ENCODE assay signal across 8 cellular contexts in genomic region chr19:17404015-17404414, GRCh38. TPM values are rescaled to one million over a fixed set of nuclear protein-coding genes. Genes with fewer than 3 reads are reported as not detected.
DNase-seq lines count a peak whose midpoint lies in the region; TF ChIP-seq lines count a peak whose summit lies in the region.

No MANE protein-coding gene starts in this region.

- peak overlapping the region; percentile 98 for H3K4me3 ChIP-seq in GM06990 (replicated peaks; ENCODE audit: low read depth, low read length)
- peak overlapping the region; percentile 78 for H3K4me3 ChIP-seq in NT2/D1 (ENCODE audit: insufficient read length, low read depth)
- peak overlapping the region; percentile 98 for H3K4me3 ChIP-seq in endodermal cell (ENCODE audit: low read length)
- H3K4me3 ChIP-seq in ovary: peak overlapping the region; percentile 57

- H3K4me1 ChIP-seq in NT2/D1 (ENCODE audit: insufficient read depth, insufficient read length) (peaks cover 9% of the 10 kb centered on the region), endodermal cell (ENCODE audit: control insufficient read depth, insufficient read depth, low read length) (peaks cover 19% of the 10 kb centered on the region), ovary (ENCODE audit: insufficient read depth) (peaks cover 14% of the 10 kb centered on the region)

- no peaks in the 10 kb centered on the region for H3K9me3 Mint-ChIP-seq in endodermal cell

- H3K27ac ChIP-seq in endodermal cell (ENCODE audit: low read depth, low read length) (peak overlapping the region; percentile 57), ovary (peak overlapping the region; percentile 87 to 97)

- intact Hi-C loops in ovary (cut with DNase I): no loop called here

- peaks cover 5% of the 10 kb centered on the region for H3K36me3 Mint-ChIP-seq in endodermal cell (ENCODE audit: low read depth)

- TF ChIP-seq CTCF in GM06990 (IDR thresholded peaks at IDR 0.05; ENCODE audit: insufficient read depth, low read length, poor library complexity, severe bottlenecking): no peak
- TF ChIP-seq CTCF in endodermal cell (conservative IDR thresholded peaks at IDR 0.05): no peak
- no peak for TF ChIP-seq CTCF in ovary (IDR thresholded peaks at IDR 0.05)

- no peaks in the 10 kb centered on the region for H3K9me3 ChIP-seq in NT2/D1 (ENCODE audit: insufficient read depth, low read length)
- no peaks in the 10 kb centered on the region for H3K9me3 ChIP-seq in endodermal cell (ENCODE audit: control insufficient read depth, low read length)
- no peaks in the 10 kb centered on the region for H3K9me3 ChIP-seq in ovary

- TF ChIP-seq POLR2A in ovary (IDR thresholded peaks at IDR 0.05): no peak

- peak overlapping the region; percentile 94 for H3K27ac Mint-ChIP-seq in endodermal cell

- 20% methylated on average over 5 of the region's 6 CpGs; no CpG with 5 or more reads in 1 of the 2 experiments for WGBS in endodermal cell (ENCODE audit: insufficient coverage in 1 of 2, insufficient read length in 1 of 2), 2 experiments
- 6 to 17% (median 14%) methylated on average over 6 of the region's 6 CpGs for WGBS in ovary, 3 donors

- H3K36me3 ChIP-seq in GM06990 (ENCODE audit: control insufficient read depth, insufficient read depth, low read length): peaks cover 23% of the 10 kb centered on the region
- peaks cover 29% of the 10 kb centered on the region for H3K36me3 ChIP-seq in NT2/D1 (ENCODE audit: insufficient read depth, insufficient read length, low read length)
- peaks cover 20% of the 10 kb centered on the region for H3K36me3 ChIP-seq in endodermal cell (ENCODE audit: control insufficient read depth, insufficient read depth, low read length)
- H3K36me3 ChIP-seq in ovary: no peaks in the 10 kb centered on the region

- TF ChIP-seq EP300 in ovary (IDR thresholded peaks at IDR 0.05): no peak

- peak overlapping the region; percentile 72 for H3K4me3 Mint-ChIP-seq in endodermal cell

- H3K27me3 ChIP-seq in GM06990 (replicated peaks; ENCODE audit: control insufficient read depth, insufficient read depth, low read length) (no peaks in the 10 kb centered on the region), NT2/D1 (ENCODE audit: insufficient read depth, insufficient read length) (no peaks in the 10 kb centered on the region), endodermal cell (ENCODE audit: control insufficient read depth, insufficient read depth, low read length, poor library complexity, severe bottlenecking) (no peaks in the 10 kb centered on the region), ovary (no peaks in the 10 kb centered on the region)

- no peak for DNase-seq in GM06990 (ENCODE audit: extremely low read depth, insufficient read length)
- no peak for DNase-seq in NT2/D1 (ENCODE audit: low read depth, low spot score)
- peak; percentile 82 for DNase-seq in endodermal cell
- peak in 1 of 5 donors; percentile 51 for DNase-seq in ovary
- DNase-seq in GF-D8 (lab: John Stamatoyannopoulos, UW): no peak
- DNase-seq in epidermal melanocyte (ENCODE audit: insufficient read length, low spot score): no peak
- DNase-seq in mesenteric fat pad (ENCODE audit: low spot score): no peak
- DNase-seq in amniotic stem cell (lab: John Stamatoyannopoulos, UW): no peak

- H3K4me1 Mint-ChIP-seq in endodermal cell: peaks cover 13% of the 10 kb centered on the region

- H3K9ac ChIP-seq in NT2/D1 (ENCODE audit: insufficient read length, low read depth) (peak overlapping the region; percentile 90), endodermal cell (ENCODE audit: extremely low read depth, low read length, poor library complexity, severe bottlenecking) (peak overlapping the region; percentile 97)

- H3K27me3 Mint-ChIP-seq in endodermal cell (ENCODE audit: insufficient read depth): no peaks in the 10 kb centered on the region

RNA-seq across cellular contexts. Expression of gene BST2, which starts 1.4 kb away (rescaled TPM):
- total RNA-seq in endodermal cell (100 to 1,000 TPM in 1 of 2 donors, 10 to 100 TPM in 1; 50.8 to 147 TPM), ovary (100 to 1,000 TPM; 400 to 715 (median 557) TPM), mesenteric fat pad (185 TPM)
- polyA plus RNA-seq in endodermal cell (2013, experiment 1 of 2): 73.3 TPM
- polyA plus RNA-seq in endodermal cell (2013, experiment 2 of 2): 80.2 TPM
- 100 to 1,000 TPM; 207 to 760 TPM for polyA plus RNA-seq in ovary

RNA-seq across cellular contexts. Expression of gene CCDC194, which starts 10.0 kb away (rescaled TPM):
- total RNA-seq in endodermal cell: 1 to 10 TPM; 2.0 to 3.4 TPM
- polyA plus RNA-seq in endodermal cell (2013, experiment 1 of 2): 0.78 TPM
- 0.83 TPM for polyA plus RNA-seq in endodermal cell (2013, experiment 2 of 2)
- 10 to 100 TPM in 1 of 7 donors, 1 to 10 TPM in 5, under 1 TPM in 1; 0.69 to 13.6 (median 6.1) TPM for total RNA-seq in ovary
- polyA plus RNA-seq in ovary: 1 to 10 TPM; 1.2 to 1.8 TPM
- total RNA-seq in mesenteric fat pad: 0.87 TPM

RNA-seq across cellular contexts. Expression of gene MVB12A, which starts 15.8 kb away (rescaled TPM):
- total RNA-seq in endodermal cell: 10 to 100 TPM; 63.1 to 64.8 TPM
- 58.8 TPM for polyA plus RNA-seq in endodermal cell (2013, experiment 1 of 2)
- polyA plus RNA-seq in endodermal cell (2013, experiment 2 of 2): 56.2 TPM
- total RNA-seq in ovary: 10 to 100 TPM; 54.4 to 90.4 (median 81.4) TPM
- polyA plus RNA-seq in ovary: 10 to 100 TPM in 1 of 2 donors, 1 to 10 TPM in 1; 7.6 to 77.8 TPM
- total RNA-seq in mesenteric fat pad: 46.9 TPM

RNA-seq across cellular contexts. Expression of gene PLVAP, which starts 26.9 kb away (rescaled TPM):
- total RNA-seq in endodermal cell: under 1 TPM in 1 of 2 donors, not detected in 1; 0.44 TPM
- polyA plus RNA-seq in endodermal cell (2013, experiment 1 of 2): 0.85 TPM
- polyA plus RNA-seq in endodermal cell (2013, experiment 2 of 2): 1.1 TPM
- total RNA-seq in ovary: 10 to 100 TPM in 2 of 7 donors, 1 to 10 TPM in 5; 2.0 to 22.7 (median 8.3) TPM
- polyA plus RNA-seq in ovary: 10 to 100 TPM in 1 of 2 donors, 1 to 10 TPM in 1; 2.7 to 15.0 TPM
- total RNA-seq in mesenteric fat pad: 293 TPM

RNA-seq across cellular contexts. Expression of gene TMEM221, which starts 44.5 kb away (rescaled TPM):
- 1 to 10 TPM; 3.5 to 4.8 TPM for total RNA-seq in endodermal cell
- 2.2 TPM for polyA plus RNA-seq in endodermal cell (2013, experiment 1 of 2)
- 2.0 TPM for polyA plus RNA-seq in endodermal cell (2013, experiment 2 of 2)
- 10 to 100 TPM in 2 of 7 donors, 1 to 10 TPM in 5; 1.4 to 14.1 (median 7.5) TPM for total RNA-seq in ovary
- polyA plus RNA-seq in ovary: 1 to 10 TPM; 2.5 to 3.2 TPM
- total RNA-seq in mesenteric fat pad: not detected
